In the genomic region with DNA sequence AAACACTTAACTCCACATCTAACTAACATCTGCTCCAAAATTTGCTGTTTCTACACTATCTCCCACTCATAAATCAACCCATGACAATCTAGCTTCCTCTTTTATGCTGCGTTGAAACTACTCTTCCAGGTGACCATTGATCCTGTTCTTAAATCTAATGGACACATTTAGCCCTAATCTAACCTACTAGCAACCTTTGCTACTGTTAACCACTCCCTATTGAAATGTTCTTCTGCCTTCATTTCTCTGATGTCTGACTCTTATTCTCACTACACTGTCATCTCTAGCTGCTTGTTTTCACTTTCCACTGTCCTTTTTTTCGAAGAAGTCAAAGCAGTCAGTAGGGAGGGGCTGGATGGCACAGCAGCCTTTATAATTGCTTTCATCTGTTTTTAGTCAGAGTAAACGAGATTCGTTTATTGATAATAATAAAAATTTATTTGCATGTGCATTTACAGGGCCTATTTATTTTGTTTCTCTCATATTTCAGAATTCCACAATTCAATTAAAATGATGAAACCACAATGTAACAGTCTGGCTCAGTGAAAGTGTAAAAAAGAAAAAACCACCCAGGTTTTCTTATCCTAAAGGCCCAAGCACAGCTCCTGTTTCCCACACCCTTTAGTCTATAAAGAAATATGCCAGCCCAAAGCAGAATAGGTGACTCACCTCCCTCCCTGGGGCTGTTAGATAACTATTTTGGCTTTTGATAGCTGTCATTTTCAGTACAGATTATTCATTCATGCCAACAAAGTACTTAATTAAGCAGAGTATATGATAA, we compare ENCODE assay signal across 8 cellular contexts. TPM values are rescaled to one million over a fixed set of nuclear protein-coding genes. Genes with fewer than 3 reads are reported as not detected.
DNase-seq lines count a peak whose midpoint lies in the region; ATAC-seq and TF ChIP-seq lines count a peak whose summit lies in the region.

No MANE protein-coding gene starts in this region.

- WGBS in gastroesophageal sphincter (ENCODE audit: low coverage in 1 of 2), 2 donors = 40 to 48% methylated on average over 3 to 4 of the region's 4 CpGs

- H3K4me2 ChIP-seq in OCI-LY3 (ENCODE audit: low read length) = peak overlapping the region; percentile 65

- no peak for TF ChIP-seq CTCF in OCI-LY3 (IDR thresholded peaks at IDR 0.05; ENCODE audit: low read depth, low read length)
- no peak for TF ChIP-seq CTCF in gastroesophageal sphincter (IDR thresholded peaks at IDR 0.05)

- H4K20me1 ChIP-seq in OCI-LY3 (ENCODE audit: insufficient read depth, low read length) = peaks cover 52% of the 10 kb centered on the region

- peaks cover 93% of the 10 kb centered on the region for H3K79me2 ChIP-seq in OCI-LY3 (ENCODE audit: low read length)

- no peak for TF ChIP-seq EP300 in gastroesophageal sphincter (IDR thresholded peaks at IDR 0.05)

- H3K36me3 ChIP-seq in OCI-LY3 (replicated peaks; ENCODE audit: low read depth, low read length) (peaks cover 4% of the 10 kb centered on the region), gastroesophageal sphincter (no peaks in the 10 kb centered on the region)

- TF ChIP-seq POLR2A in gastroesophageal sphincter (IDR thresholded peaks at IDR 0.05) = no peak

- H3K9me3 ChIP-seq in OCI-LY3 (ENCODE audit: insufficient read depth, low read length) (no peaks in the 10 kb centered on the region), gastroesophageal sphincter (no peaks in the 10 kb centered on the region)

- peak overlapping the region; percentile 18 for H3K27ac ChIP-seq in OCI-LY3 (ENCODE audit: low read length)
- no peak overlapping the region for H3K27ac ChIP-seq in gastroesophageal sphincter

- DNase-seq in stimulated activated CD4-positive, alpha-beta T cell treated with anti-CD3 and anti-CD28 coated beads, Interleukin-4, amount 100 ng/mL, for 24 hours = peak; percentile 37
- no peak for DNase-seq in stimulated activated CD4-positive, alpha-beta T cell treated with anti-CD3 and anti-CD28 coated beads, Interleukin-1b, Interleukin-23, amount 100 ng/mL, for 48 hours
- peak; percentile 58 for DNase-seq in dedifferentiated amniotic fluid mesenchymal stem cell (ENCODE audit: extremely low spot score)
- no peak for DNase-seq in cerebellar nuclear complex (lab: John Stamatoyannopoulos, UW)
- DNase-seq in NCI-H774 (lab: John Stamatoyannopoulos, UW) = no peak

- H3K4me1 ChIP-seq in OCI-LY3 (ENCODE audit: low read length) (peaks cover 31% of the 10 kb centered on the region), gastroesophageal sphincter (peaks cover 5 to 23% (median 6%) of the 10 kb centered on the region in 3 donors)

- H3K9ac ChIP-seq in OCI-LY3 (ENCODE audit: low read length) = no peak overlapping the region

- H3K27me3 ChIP-seq in OCI-LY3 (ENCODE audit: low read depth, low read length) = no peaks in the 10 kb centered on the region
- no peaks in the 10 kb centered on the region for H3K27me3 ChIP-seq in gastroesophageal sphincter

- ATAC-seq in HG02885 (IDR thresholded peaks at IDR 0.05; ENCODE audit: poor library complexity, unreplicated experiment) (peak; percentile 79), gastroesophageal sphincter (no peak)

- H3K4me3 ChIP-seq in OCI-LY3 (ENCODE audit: low read length) (peak overlapping the region; percentile 50), gastroesophageal sphincter (no peak overlapping the region)

- no peak overlapping the region for H2AFZ ChIP-seq in OCI-LY3 (ENCODE audit: low read depth, low read length)

RNA-seq across cellular contexts. Expression of a gene that starts 44.9 kb away (rescaled TPM):
- 10 to 100 TPM; 19.0 to 33.3 (median 27.8) TPM for total RNA-seq in gastroesophageal sphincter

Comparison
In these comparisons a context has a peak if more than half of its experiments do, and no peak if none do; other contexts are left out.
1. DNase-seq: peak in stimulated activated CD4-positive, alpha-beta T cell treated with anti-CD3 and anti-CD28 coated beads, Interleukin-4, amount 100 ng/mL, for 24 hours (single experiment) and dedifferentiated amniotic fluid mesenchymal stem cell (single experiment); none in stimulated activated CD4-positive, alpha-beta T cell treated with anti-CD3 and anti-CD28 coated beads, Interleukin-1b, Interleukin-23, amount 100 ng/mL, for 48 hours (single experiment), cerebellar nuclear complex (0 of 2) and NCI-H774 (single experiment).